In genomic region chr3:123678108-123678511, GRCh38 we compare ENCODE assay signal across 13 cellular contexts.
A peak's percentile ranks its signal among the peaks of the same experiment; 100 is the strongest.
DNase-seq lines count a peak whose midpoint lies in the region; ATAC-seq and TF ChIP-seq lines count a peak whose summit lies in the region.
"Had no signal": no experiment of that assay in that cellular context is flagged by ENCODE, and none has a peak within 500 bp of the region (broad histone marks: within the 10 kb centered on the region; RNA-seq: fewer than 3 reads in every experiment).

No MANE protein-coding gene starts in this region.

- H3K27me3 Mint-ChIP-seq in HFFc6 (ENCODE audit: insufficient read depth): peaks cover 31% of the 10 kb centered on the region
- peaks cover 12 to 26% of the 10 kb centered on the region in 2 donors for H3K27me3 Mint-ChIP-seq in natural killer cell treated with Interleukin-12 subunit alpha and Interleukin-12 subunit beta and Interleukin-15 and Interleukin-18, amount 100 ng/mL, for 72 hours
- H3K27me3 Mint-ChIP-seq: brain had no signal

- H3K4me3 ChIP-seq in AG04449 (ENCODE audit: low read depth, low read length): no peak overlapping the region
- H3K4me3 ChIP-seq in lung: no peak overlapping the region

- peaks cover 9% of the 10 kb centered on the region for H3K9me3 Mint-ChIP-seq in HFFc6
- H3K9me3 Mint-ChIP-seq in natural killer cell treated with Interleukin-12 subunit alpha and Interleukin-12 subunit beta and Interleukin-15 and Interleukin-18, amount 100 ng/mL, for 72 hours: no peaks in the 10 kb centered on the region
- H3K9me3 Mint-ChIP-seq: activated CD4-positive, alpha-beta memory T cell treated with anti-CD3 and anti-CD28 coated beads, Interleukin-2, amount 10 ng/mL, durations not matched to agents 7 days and 5 days; brain; CD4-positive, alpha-beta T cell; neural crest cell had no signal

- H3K4me1 Mint-ChIP-seq in HFFc6 (ENCODE audit: low read depth): peaks cover 45% of the 10 kb centered on the region
- H3K4me1 Mint-ChIP-seq in natural killer cell treated with Interleukin-12 subunit alpha and Interleukin-12 subunit beta and Interleukin-15 and Interleukin-18, amount 100 ng/mL, for 72 hours (ENCODE audit: low read depth in 2 of 2): no peaks in the 10 kb centered on the region
- H3K4me1 Mint-ChIP-seq: activated CD4-positive, alpha-beta memory T cell treated with anti-CD3 and anti-CD28 coated beads, Interleukin-2, amount 10 ng/mL, durations not matched to agents 7 days and 5 days; neural crest cell had no signal

- ATAC-seq in lung (ENCODE audit: insufficient read depth, low FRiP score) (peak; percentile 28), HG03342 (IDR thresholded peaks at IDR 0.05; ENCODE audit: unreplicated experiment) (no peak)
- ATAC-seq in natural killer cell treated with Interleukin-12 subunit alpha and Interleukin-12 subunit beta and Interleukin-15 and Interleukin-18, amount 100 ng/mL, for 72 hours: no peak

- peak; percentile 81 for DNase-seq in AG04449 (ENCODE audit: low read depth, low spot score)
- DNase-seq in HFFc6: peak; percentile 87
- DNase-seq in astrocyte of the hippocampus (ENCODE audit: low read depth, low spot score): peak; percentile 90
- no peak for DNase-seq in lung (ENCODE audit: low spot score)
- no peak for DNase-seq in activated gamma-delta T cell (lab: John Stamatoyannopoulos, UW)
- no peak for DNase-seq in midbrain (lab: John Stamatoyannopoulos, UW)
- no peak for DNase-seq in natural killer cell treated with Interleukin-12 subunit alpha and Interleukin-12 subunit beta and Interleukin-15 and Interleukin-18, amount 100 ng/mL, for 72 hours (ENCODE audit: low spot score)
- DNase-seq: activated CD4-positive, alpha-beta memory T cell treated with anti-CD3 and anti-CD28 coated beads, Interleukin-2, amount 10 ng/mL, durations not matched to agents 7 days and 5 days; CD4-positive, alpha-beta T cell; glutamatergic neuron had no signal

- no peaks in the 10 kb centered on the region for H3K9me3 ChIP-seq in lung (ENCODE audit: control insufficient read depth in 2 of 2, insufficient read depth in 1 of 2, low read length in 1 of 2)

- peaks cover 60% of the 10 kb centered on the region for H3K36me3 Mint-ChIP-seq in HFFc6 (ENCODE audit: low read depth)
- no peaks in the 10 kb centered on the region for H3K36me3 Mint-ChIP-seq in natural killer cell treated with Interleukin-12 subunit alpha and Interleukin-12 subunit beta and Interleukin-15 and Interleukin-18, amount 100 ng/mL, for 72 hours
- H3K36me3 Mint-ChIP-seq: brain had no signal

- TF ChIP-seq CTCF in AG04449 (IDR thresholded peaks at IDR 0.05; ENCODE audit: insufficient read depth, low read length, missing control alignments) (no peak), HFFc6 (IDR thresholded peaks at IDR 0.05) (no peak), lung (IDR thresholded peaks at IDR 0.05; ENCODE audit: control extremely low read depth, extremely low read depth) (no peak)

- H3K4me1 ChIP-seq in lung (ENCODE audit: control insufficient read depth in 2 of 2, insufficient read depth in 2 of 2, low read length in 2 of 2): peaks cover 0 to 18% of the 10 kb centered on the region in 2 donors

- CTCF ChIA-PET in AG04449 (lab: Yijun Ruan, JAX): interaction anchor here (11.2 kb wide), 1 partner anchor 25 kb away, joined by 81 read pairs; no protein-coding TSS in a partner anchor

- peak overlapping the region in 1 of 2 donors; percentile 6 for H3K27ac ChIP-seq in lung (ENCODE audit: low read depth in 1 of 2, low read length in 1 of 2)

- peak overlapping the region; percentile 30; the same call in 1 of the 2 replicates for H3K4me3 Mint-ChIP-seq in HFFc6
- no peak overlapping the region for H3K4me3 Mint-ChIP-seq in natural killer cell treated with Interleukin-12 subunit alpha and Interleukin-12 subunit beta and Interleukin-15 and Interleukin-18, amount 100 ng/mL, for 72 hours
- H3K4me3 Mint-ChIP-seq: activated CD4-positive, alpha-beta memory T cell treated with anti-CD3 and anti-CD28 coated beads, Interleukin-2, amount 10 ng/mL, durations not matched to agents 7 days and 5 days; brain; CD4-positive, alpha-beta T cell; neural crest cell had no signal

- H3K27me3 ChIP-seq in lung (ENCODE audit: control insufficient read depth, insufficient read depth): no peaks in the 10 kb centered on the region

- POLR2A ChIA-PET in AG04449 (lab: Yijun Ruan, JAX): interaction anchor here (0.6 to 1.1 kb wide), 4 partner anchors 10 to 111 kb away, joined by 3 to 6 read pairs (median 3); no protein-coding TSS in a partner anchor

- H3K36me3 ChIP-seq in lung (ENCODE audit: control insufficient read depth in 2 of 2, insufficient read depth in 2 of 2, low read length in 2 of 2): peaks cover 0 to 25% of the 10 kb centered on the region in 2 donors

- peak overlapping the region; percentile 20 for H3K27ac Mint-ChIP-seq in HFFc6
- no peak overlapping the region for H3K27ac Mint-ChIP-seq in natural killer cell treated with Interleukin-12 subunit alpha and Interleukin-12 subunit beta and Interleukin-15 and Interleukin-18, amount 100 ng/mL, for 72 hours
- H3K27ac Mint-ChIP-seq: activated CD4-positive, alpha-beta memory T cell treated with anti-CD3 and anti-CD28 coated beads, Interleukin-2, amount 10 ng/mL, durations not matched to agents 7 days and 5 days; brain; CD4-positive, alpha-beta T cell had no signal

- 60 to 75% methylated on average over 8 of the region's 8 CpGs for WGBS in lung, 2 donors

Comparison
In these comparisons a context has a peak if more than half of its experiments do, and no peak if none do; other contexts are left out.
1. DNase-seq: peak in AG04449 (single experiment), HFFc6 (single experiment) and astrocyte of the hippocampus (single experiment); none in lung (single experiment), activated gamma-delta T cell (single experiment), midbrain (single experiment) and natural killer cell treated with Interleukin-12 subunit alpha and Interleukin-12 subunit beta and Interleukin-15 and Interleukin-18, amount 100 ng/mL, for 72 hours (single experiment).